Comparison of ENCODE assay signal across 8 cellular contexts in genomic region chr4:47914219-47914925, GRCh38. TPM values are rescaled to one million over a fixed set of nuclear protein-coding genes. Genes with fewer than 3 reads are reported as not detected.
DNase-seq lines count a peak whose midpoint lies in the region; ATAC-seq and TF ChIP-seq lines count a peak whose summit lies in the region.

NFXL1 (minus strand) TSS chr4:47914583; CDS start chr4:47914203, 380 bp downstream.

- intact Hi-C loops in head of caudate nucleus (cut with DNase I) (no loop called here), testis (cut with DNase I; ENCODE audit: low total_unique reads) (no loop called here)

- DNase-seq in GM12864 (ENCODE audit: low read depth) (peak; percentile 93), NCI-H1105 treated with DMSO at 0.1 percent for 48 hours (lab: John Stamatoyannopoulos, UW) (peak; percentile 91), SKM-1 treated with dmso at 0.1 percent for 144 hours (lab: John Stamatoyannopoulos, UW; ENCODE audit: unreplicated experiment) (peak; percentile 97), head of caudate nucleus (peak; percentile 94 to 99 (median 98)), osteoblast (ENCODE audit: insufficient read length, low spot score, missing footprints) (peak; percentile 94), testis (peak; percentile 98)

- H4K20me1 ChIP-seq in osteoblast (ENCODE audit: insufficient read depth, low read length) = no peaks in the 10 kb centered on the region

- peak within 1 kb of the TSS; percentile 96 for H3K27ac Mint-ChIP-seq in activated naive CD8-positive, alpha-beta T cell

- no peaks in the 10 kb centered on the region for H3K27me3 Mint-ChIP-seq in activated naive CD8-positive, alpha-beta T cell

- H3K4me3 ChIP-seq in GM12864 (ENCODE audit: low read depth, low read length) (peak within 1 kb of the TSS; percentile 99), osteoblast (ENCODE audit: insufficient read depth, low read length) (peak within 1 kb of the TSS; percentile 98), testis (peak within 1 kb of the TSS; percentile 87 to 88)

- H3K36me3 ChIP-seq in osteoblast (ENCODE audit: insufficient read depth, low read length) (peaks cover 10% of the 10 kb centered on the region), testis (ENCODE audit: low read depth, missing control alignments) (no peaks in the 10 kb centered on the region)

- 0% methylated on average over 38 to 54 of the region's 55 CpGs for WGBS in testis, 2 donors

- peaks cover 14% of the 10 kb centered on the region for H3K4me1 ChIP-seq in osteoblast (ENCODE audit: insufficient read depth, low read length)
- H3K4me1 ChIP-seq in testis = peaks cover 6% of the 10 kb centered on the region

- peak within 1 kb of the TSS; percentile 99 for H3K4me2 ChIP-seq in osteoblast (ENCODE audit: insufficient read depth, low read length)

- H3K9me3 ChIP-seq in osteoblast (ENCODE audit: low read depth, low read length) = no peaks in the 10 kb centered on the region
- no peaks in the 10 kb centered on the region for H3K9me3 ChIP-seq in testis

- peaks cover 10% of the 10 kb centered on the region for H3K36me3 Mint-ChIP-seq in activated naive CD8-positive, alpha-beta T cell

- H3K27me3 ChIP-seq in osteoblast (ENCODE audit: insufficient read depth, low read length) = no peaks in the 10 kb centered on the region
- no peaks in the 10 kb centered on the region for H3K27me3 ChIP-seq in testis

- H3K27ac ChIP-seq in osteoblast (ENCODE audit: low read depth, low read length) (peak within 1 kb of the TSS; percentile 83), testis (peak within 1 kb of the TSS; percentile 59 to 66)

- peak within 1 kb of the TSS; percentile 99 for H2AFZ ChIP-seq in osteoblast (ENCODE audit: low read length)

- ATAC-seq in HG02678 (IDR thresholded peaks at IDR 0.05; ENCODE audit: unreplicated experiment) = peak; percentile 97

- H3K9me3 Mint-ChIP-seq in activated naive CD8-positive, alpha-beta T cell (ENCODE audit: low read depth) = no peaks in the 10 kb centered on the region

- TF ChIP-seq CTCF in GM12864 (IDR thresholded peaks at IDR 0.05; ENCODE audit: low read depth, low read length, missing control alignments) (no peak), osteoblast (IDR thresholded peaks at IDR 0.05; ENCODE audit: extremely low read depth, low read depth, low read length) (no peak), testis (IDR thresholded peaks at IDR 0.05) (no peak)

- peaks cover 27% of the 10 kb centered on the region for H3K79me2 ChIP-seq in osteoblast (ENCODE audit: insufficient read depth, low read length)

- H3K4me3 Mint-ChIP-seq in activated naive CD8-positive, alpha-beta T cell = peak within 1 kb of the TSS; percentile 98

- peaks cover 35% of the 10 kb centered on the region for H3K4me1 Mint-ChIP-seq in activated naive CD8-positive, alpha-beta T cell (ENCODE audit: low read depth)

- no peak for TF ChIP-seq POLR2A in testis (IDR thresholded peaks at IDR 0.05)

RNA-seq across cellular contexts. Expression of gene NFXL1, which starts in this region (rescaled TPM):
- total RNA-seq in osteoblast = 5.8 and 10.0 TPM in 2 replicates
- total RNA-seq in testis = 10 to 100 TPM; 26.9 to 35.3 TPM
- polyA plus RNA-seq in testis (ENCODE audit: insufficient read depth, low read depth, low replicate concordance) = 27.5 TPM

Comparison
In these comparisons a context has a peak if more than half of its experiments do, and no peak if none do; other contexts are left out.
1. Peak in every context shown above with its lines: DNase-seq, ATAC-seq, H3K4me3 ChIP-seq and H3K27ac ChIP-seq.